24 cellular contexts compared by ENCODE assay signal in genomic region chr3:106413683-106414082, GRCh38.
"Had no signal": no experiment of that assay in that cellular context is flagged by ENCODE, and none has a peak within 500 bp of the region (broad histone marks: within the 10 kb centered on the region; RNA-seq: fewer than 3 reads in every experiment).

No MANE protein-coding gene starts in this region.

- H3K4me3 ChIP-seq: stomach, suprapubic skin, testis, thoracic aorta, thyroid gland, tibial artery, tibial nerve, transverse colon, upper lobe of left lung, upper lobe of right lung, uterus, vagina had no signal

- H3K27ac ChIP-seq: stomach, suprapubic skin, testis, thoracic aorta, thyroid gland, tibial artery, tibial nerve, transverse colon, upper lobe of left lung, upper lobe of right lung, uterus, vagina had no signal

- H3K4me1 ChIP-seq: stomach, suprapubic skin, testis, thyroid gland, tibial artery, tibial nerve, transverse colon, upper lobe of left lung, upper lobe of right lung, uterus, vagina had no signal

- H3K9me3 ChIP-seq: stomach, suprapubic skin, testis, thoracic aorta, thyroid gland, tibial artery, tibial nerve, transverse colon, upper lobe of left lung, upper lobe of right lung, uterus, vagina had no signal

- H3K27me3 ChIP-seq: stomach, suprapubic skin, testis, thyroid gland, tibial artery, tibial nerve, transverse colon, upper lobe of left lung, upper lobe of right lung, uterus, vagina had no signal

- H3K36me3 ChIP-seq: stomach, suprapubic skin, thoracic aorta, thyroid gland, tibial artery, tibial nerve, transverse colon, upper lobe of left lung, upper lobe of right lung, uterus, vagina had no signal

- DNase-seq: stimulated activated CD4-positive, alpha-beta T cell treated with anti-CD3 and anti-CD28 coated beads, Interleukin-2, amount 100 ng/mL, for 48 hours; stimulated activated CD4-positive, alpha-beta T cell treated with anti-CD3 and anti-CD28 coated beads, Interleukin-4, amount 100 ng/mL, for 1 hour; stimulated activated CD4-positive, alpha-beta T cell treated with anti-CD3 and anti-CD28 coated beads, Interleukin-4, amount 100 ng/mL, for 24 hours; stimulated activated CD4-positive, alpha-beta T cell treated with anti-CD3 and anti-CD28 coated beads, Interleukin-4, amount 100 ng/mL, for 4 hours; stimulated activated CD8-positive, alpha-beta memory T cell treated with anti-CD3 and anti-CD28 coated beads, Interleukin-4, amount 100 ng/mL, for 48 hours; stimulated activated naive B cell treated with anti-CD40 and anti-IgM and Interleukin-4, amounts not matched to agents 10 μg/mL and 1 μg/mL and 100 μg/mL, for 72 hours; stimulated activated naive CD4-positive, alpha-beta T cell; stimulated activated naive CD4-positive, alpha-beta T cell treated with Interleukin-2 at 50 U/mL for 16 hours; stimulated activated naive CD8-positive, alpha-beta T cell treated with anti-CD3 and anti-CD28 coated beads, Interleukin-15, amount 100 ng/mL, for 72 hours; stimulated activated naive CD8-positive, alpha-beta T cell treated with anti-CD3 and anti-CD28 coated beads, Interleukin-15, Interleukin-2, amounts not matched to agents 100 U/mL and 50 U/mL, for 24 hours; stomach; substantia nigra; testis; thyroid gland; tibial artery; transverse colon; trophoblast cell; upper lobe of left lung; upper lobe of right lung; uterus had no signal
